9 cellular contexts compared by ENCODE assay signal in genomic region chr13:65656740-65657329, GRCh38.
A peak's percentile ranks its signal among the peaks of the same experiment; 100 is the strongest.
DNase-seq lines count a peak whose midpoint lies in the region; ATAC-seq, FAIRE-seq and TF ChIP-seq lines count a peak whose summit lies in the region.
"Had no signal": no experiment of that assay in that cellular context is flagged by ENCODE, and none has a peak within 500 bp of the region (broad histone marks: within the 10 kb centered on the region; RNA-seq: fewer than 3 reads in every experiment).

No MANE protein-coding gene starts in this region.

- intact Hi-C loops in lower lobe of right lung (cut with DNase I) (no loop called here), lower leg skin (cut with DNase I; ENCODE audit: low total_unique reads) (no loop called here)
- intact Hi-C loops in activated CD4-positive, alpha-beta T cell treated with anti-CD3 and anti-CD28 coated beads, Interleukin-2, amount 10 ng/mL, durations not matched to agents 24 days and 14 days (cut with micrococcal nuclease) = loop anchor here (5.0 kb wide), 1 partner anchor 1580 kb away; no protein-coding TSS in a partner anchor

- H3K9me3 Mint-ChIP-seq in neural progenitor cell = no peaks in the 10 kb centered on the region
- no peaks in the 10 kb centered on the region for H3K9me3 Mint-ChIP-seq in activated CD4-positive, alpha-beta T cell treated with anti-CD3 and anti-CD28 coated beads, Interleukin-2, amount 10 ng/mL, durations not matched to agents 24 days and 14 days

- no peaks in the 10 kb centered on the region for H3K36me3 ChIP-seq in neural progenitor cell
- H3K36me3 ChIP-seq in lower lobe of right lung = no peaks in the 10 kb centered on the region

- DNase-seq in GM10266 (ENCODE audit: extremely low spot score) (no peak), NCI-H2227 treated with DMSO at 0.1 percent for 48 hours (lab: John Stamatoyannopoulos, UW) (peak; percentile 2), neural progenitor cell (ENCODE audit: low spot score) (no peak), lower lobe of right lung (no peak), HuH-7 (ENCODE audit: low spot score) (no peak), lower leg skin (ENCODE audit: low spot score in 2 of 2) (no peak)
- DNase-seq in activated CD4-positive, alpha-beta T cell treated with anti-CD3 and anti-CD28 coated beads, Interleukin-2, amount 10 ng/mL, durations not matched to agents 24 days and 14 days = no peak

- no peak overlapping the region for H3K27ac Mint-ChIP-seq in neural progenitor cell
- no peak overlapping the region for H3K27ac Mint-ChIP-seq in activated CD4-positive, alpha-beta T cell treated with anti-CD3 and anti-CD28 coated beads, Interleukin-2, amount 10 ng/mL, durations not matched to agents 24 days and 14 days
- H3K27ac Mint-ChIP-seq: memory B cell had no signal

- H3K27ac ChIP-seq in neural progenitor cell = no peak overlapping the region
- H3K27ac ChIP-seq in lower lobe of right lung = no peak overlapping the region

- H3K36me3 Mint-ChIP-seq in neural progenitor cell = no peaks in the 10 kb centered on the region
- H3K36me3 Mint-ChIP-seq in activated CD4-positive, alpha-beta T cell treated with anti-CD3 and anti-CD28 coated beads, Interleukin-2, amount 10 ng/mL, durations not matched to agents 24 days and 14 days (ENCODE audit: low read depth) = no peaks in the 10 kb centered on the region
- H3K36me3 Mint-ChIP-seq: memory B cell had no signal

- H3K4me3 Mint-ChIP-seq in neural progenitor cell = no peak overlapping the region
- no peak overlapping the region for H3K4me3 Mint-ChIP-seq in activated CD4-positive, alpha-beta T cell treated with anti-CD3 and anti-CD28 coated beads, Interleukin-2, amount 10 ng/mL, durations not matched to agents 24 days and 14 days
- H3K4me3 Mint-ChIP-seq: memory B cell had no signal

- no peaks in the 10 kb centered on the region for H3K79me2 ChIP-seq in neural progenitor cell (ENCODE audit: low read depth)

- no peak for TF ChIP-seq POLR2A in lower leg skin (IDR thresholded peaks at IDR 0.05)

- H3K4me1 Mint-ChIP-seq in neural progenitor cell = no peaks in the 10 kb centered on the region
- no peaks in the 10 kb centered on the region for H3K4me1 Mint-ChIP-seq in activated CD4-positive, alpha-beta T cell treated with anti-CD3 and anti-CD28 coated beads, Interleukin-2, amount 10 ng/mL, durations not matched to agents 24 days and 14 days
- H3K4me1 Mint-ChIP-seq: memory B cell had no signal

- no peaks in the 10 kb centered on the region for H4K20me1 ChIP-seq in neural progenitor cell (ENCODE audit: low read depth)

- no peak overlapping the region for H3K9ac ChIP-seq in neural progenitor cell

- H3K4me2 ChIP-seq in neural progenitor cell = no peak overlapping the region

- no peak overlapping the region for H2AFZ ChIP-seq in neural progenitor cell (replicated peaks)

- no peaks in the 10 kb centered on the region for H3K4me1 ChIP-seq in neural progenitor cell
- no peaks in the 10 kb centered on the region for H3K4me1 ChIP-seq in lower lobe of right lung

- ATAC-seq in lower lobe of right lung = no peak

- H3K4me3 ChIP-seq in neural progenitor cell = no peak overlapping the region
- H3K4me3 ChIP-seq in lower lobe of right lung = no peak overlapping the region
- no peak overlapping the region for H3K4me3 ChIP-seq in lower leg skin (ENCODE audit: low read depth, poor library complexity, severe bottlenecking)

- H3K27me3 ChIP-seq in neural progenitor cell = no peaks in the 10 kb centered on the region
- H3K27me3 ChIP-seq in lower lobe of right lung (ENCODE audit: low read depth) = no peaks in the 10 kb centered on the region

- WGBS in lower leg skin, 2 donors = 57 to 65% methylated on average over 1 of the region's 1 CpG

- TF ChIP-seq CTCF in GM10266 (IDR thresholded peaks at IDR 0.05; ENCODE audit: control insufficient read depth, insufficient read depth, low read depth, missing control alignments) (peak; percentile 33), neural progenitor cell (IDR thresholded peaks at IDR 0.05) (peak; percentile 61), lower lobe of right lung (IDR thresholded peaks at IDR 0.05) (no peak), lower leg skin (IDR thresholded peaks at IDR 0.05) (no peak)

- no peaks in the 10 kb centered on the region for H3F3A ChIP-seq in neural progenitor cell (ENCODE audit: low read depth)

- peak; percentile 24 for FAIRE-seq in colon (lab: Jason Lieb, UNC)

- H3K9me3 ChIP-seq in neural progenitor cell (ENCODE audit: low read depth) = no peaks in the 10 kb centered on the region
- no peaks in the 10 kb centered on the region for H3K9me3 ChIP-seq in lower lobe of right lung

- H3K27me3 Mint-ChIP-seq in neural progenitor cell (ENCODE audit: insufficient read depth, low read depth) = no peaks in the 10 kb centered on the region
- no peaks in the 10 kb centered on the region for H3K27me3 Mint-ChIP-seq in activated CD4-positive, alpha-beta T cell treated with anti-CD3 and anti-CD28 coated beads, Interleukin-2, amount 10 ng/mL, durations not matched to agents 24 days and 14 days
- H3K27me3 Mint-ChIP-seq: memory B cell had no signal

Comparison
In these comparisons a context has a peak if more than half of its experiments do, and no peak if none do; other contexts are left out.
1. CTCF ChIP-seq: peak in GM10266 (single experiment) and neural progenitor cell (single experiment); none in lower lobe of right lung (single experiment) and lower leg skin (0 of 3).